ENCODE assay signal across 1 cellular context in the genomic region with DNA sequence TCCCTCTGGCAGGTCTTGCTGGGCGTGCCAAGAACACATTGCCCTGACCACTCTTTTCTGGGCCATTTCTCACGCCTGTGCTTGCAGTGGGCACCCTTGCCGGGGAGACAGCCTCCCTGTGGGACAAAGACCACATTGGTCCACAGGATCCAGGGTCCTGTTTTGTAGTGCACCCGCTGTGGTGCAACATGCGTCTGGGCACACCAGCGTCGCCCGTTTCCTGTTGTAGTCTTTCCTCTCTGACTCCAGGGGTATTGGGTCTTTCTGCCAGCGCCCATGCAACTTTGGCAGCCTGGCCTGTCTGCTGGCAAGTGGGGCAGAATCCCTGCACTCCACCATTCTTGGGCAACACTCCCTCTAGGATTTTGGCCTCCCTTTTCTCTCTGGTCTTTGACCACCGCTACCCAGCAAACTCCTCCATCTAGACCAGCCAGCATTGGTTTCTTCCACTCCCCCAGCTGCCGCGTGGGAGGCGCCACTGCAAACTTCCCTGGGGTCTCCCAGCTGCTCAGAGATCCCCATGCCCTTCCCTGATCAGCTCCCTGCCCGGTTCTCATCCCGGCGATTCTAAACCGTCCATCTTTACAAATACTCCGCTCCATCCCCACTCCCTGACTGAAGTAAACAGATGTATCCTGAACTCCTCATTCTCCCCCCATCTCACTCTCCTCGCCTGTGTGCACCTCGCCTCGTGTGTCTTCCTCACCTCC.
TF ChIP-seq lines count a peak whose summit lies in the region.

No MANE protein-coding gene starts in this region.

TF ChIP-seq in A549, 52 proteins besides CTCF, POLR2A, EP300 and RAD21 (continued from another document):
- TF ChIP-seq ZFP36 (IDR thresholded peaks at IDR 0.05; ENCODE audit: borderline replicate concordance, partially characterized antibody) (no peak), EHF (CRISPR knock-in tag; IDR thresholded peaks at IDR 0.05) (no peak), NFE2L2 (conservative IDR thresholded peaks at IDR 0.05; ENCODE audit: low read length) (no peak), SMC3 (IDR thresholded peaks at IDR 0.05) (no peak), ESRRA (IDR thresholded peaks at IDR 0.05; ENCODE audit: borderline replicate concordance, low read length) (no peak), ZNF302 (CRISPR knock-in tag; IDR thresholded peaks at IDR 0.05) (no peak), CBX2 (IDR thresholded peaks at IDR 0.05; ENCODE audit: borderline replicate concordance, low read depth) (no peak), MAZ (IDR thresholded peaks at IDR 0.05; ENCODE audit: borderline replicate concordance, low read depth, low read length) (no peak), MAFK (IDR thresholded peaks at IDR 0.05; ENCODE audit: partially characterized antibody) (no peak), BHLHE40 (IDR thresholded peaks at IDR 0.05; ENCODE audit: low read depth, low read length) (no peak), HDAC2 (IDR thresholded peaks at IDR 0.05) (no peak)
- TF ChIP-seq, protein P1, sequence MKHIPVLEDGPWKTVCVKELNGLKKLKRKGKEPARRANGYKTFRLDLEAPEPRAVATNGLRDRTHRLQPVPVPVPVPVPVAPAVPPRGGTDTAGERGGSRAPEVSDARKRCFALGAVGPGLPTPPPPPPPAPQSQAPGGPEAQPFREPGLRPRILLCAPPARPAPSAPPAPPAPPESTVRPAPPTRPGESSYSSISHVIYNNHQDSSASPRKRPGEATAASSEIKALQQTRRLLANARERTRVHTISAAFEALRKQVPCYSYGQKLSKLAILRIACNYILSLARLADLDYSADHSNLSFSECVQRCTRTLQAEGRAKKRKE (CRISPR knock-in tag; IDR thresholded peaks at IDR 0.05; ENCODE audit: low read depth): no peak
